In the genomic region with DNA sequence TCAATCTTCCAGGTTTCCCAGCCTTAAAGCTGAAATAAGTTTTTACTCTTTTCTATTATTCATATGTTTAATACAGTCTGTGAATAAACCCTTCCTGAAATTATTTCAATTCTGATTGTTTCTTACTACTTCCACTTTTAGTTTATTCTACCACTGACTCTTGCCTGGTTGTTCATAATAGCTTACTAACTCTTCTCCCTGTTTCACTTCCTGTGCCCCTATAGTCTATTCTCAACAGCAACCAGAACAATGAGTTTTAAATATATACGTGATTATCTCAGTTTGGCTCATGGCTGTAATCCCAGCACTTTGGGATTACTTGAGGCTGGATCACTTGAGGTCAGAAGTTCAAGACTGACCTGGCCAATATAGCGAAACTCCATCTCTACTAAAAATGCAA, we compare ENCODE assay signal across 30 cellular contexts.
DNase-seq lines count a peak whose midpoint lies in the region; ATAC-seq and TF ChIP-seq lines count a peak whose summit lies in the region.
"Had no signal": no experiment of that assay in that cellular context is flagged by ENCODE, and none has a peak within 500 bp of the region (broad histone marks: within the 10 kb centered on the region; RNA-seq: fewer than 3 reads in every experiment).

No MANE protein-coding gene starts in this region.

- no peaks in the 10 kb centered on the region for H3K9me3 ChIP-seq in esophagus muscularis mucosa
- H3K9me3 ChIP-seq: right lobe of liver, spleen, vagina had no signal

- no peak overlapping the region for H3K4me3 ChIP-seq in fibroblast of pulmonary artery (replicated peaks; ENCODE audit: low read depth, low read length)
- no peak overlapping the region for H3K4me3 ChIP-seq in esophagus muscularis mucosa
- H3K4me3 ChIP-seq: lung, right lobe of liver, spleen, vagina had no signal

- peak; percentile 14 for DNase-seq in fibroblast of pulmonary artery (ENCODE audit: low read depth)
- no peak for DNase-seq in esophagus muscularis mucosa (ENCODE audit: extremely low spot score)
- no peak for DNase-seq in COR-L47 (lab: John Stamatoyannopoulos, UW)
- DNase-seq: activated CD4-positive, alpha-beta T cell treated with anti-CD3 and anti-CD28 coated beads for 48 hours; amniotic stem cell; CD8-positive, alpha-beta memory T cell; DMS 273 treated with DMSO at 0.1 percent for 48 hours; GOT3; hippocampal formation; left cardiac atrium; naive thymus-derived CD8-positive, alpha-beta T cell; NCI-H1436 treated with DMSO at 0.1 percent for 48 hours; NCI-H2081 treated with DMSO at 0.1 percent for 48 hours; NCI-H2227 treated with DMSO at 0.1 percent for 48 hours; NCI-H526 treated with DMSO at 0.1 percent for 48 hours; right lobe of liver; SIG-M5; spleen; stimulated activated CD4-positive, alpha-beta T cell treated with anti-CD3 and anti-CD28 coated beads, Interleukin-2, amount 100 ng/mL, for 24 hours; stimulated activated CD8-positive, alpha-beta memory T cell treated with anti-CD3 and anti-CD28 coated beads, Interleukin-4, amount 100 ng/mL, for 48 hours; stimulated activated naive CD8-positive, alpha-beta T cell treated with anti-CD3 and anti-CD28 coated beads, Interleukin-15, amount 100 ng/mL, for 72 hours; SW 1271; T-helper 9 cell; WERI-Rb-1 had no signal

- H3K36me3 ChIP-seq in esophagus muscularis mucosa = no peaks in the 10 kb centered on the region
- H3K36me3 ChIP-seq: right lobe of liver, spleen, vagina, WERI-Rb-1 had no signal

- no peak for TF ChIP-seq EP300 in esophagus muscularis mucosa (IDR thresholded peaks at IDR 0.05)

- WGBS in esophagus muscularis mucosa = 50% methylated on average over 2 of the region's 2 CpGs

- TF ChIP-seq CTCF in fibroblast of pulmonary artery (IDR thresholded peaks at IDR 0.05; ENCODE audit: low read length, missing control alignments) = no peak
- TF ChIP-seq CTCF in esophagus muscularis mucosa (IDR thresholded peaks at IDR 0.05) = no peak

- no peak overlapping the region for H3K27ac ChIP-seq in esophagus muscularis mucosa (replicated peaks in 1 of 4)
- H3K27ac ChIP-seq: right lobe of liver, spleen, vagina, WERI-Rb-1 had no signal

- no peak for TF ChIP-seq POLR2A in esophagus muscularis mucosa (IDR thresholded peaks at IDR 0.05; ENCODE audit: low read depth)

- intact Hi-C loops in esophagus muscularis mucosa (cut with DNase I) = no loop called here

- H3K4me1 ChIP-seq in esophagus muscularis mucosa = no peaks in the 10 kb centered on the region
- H3K4me1 ChIP-seq: right lobe of liver, spleen, vagina had no signal

- ATAC-seq in GM18868 (IDR thresholded peaks at IDR 0.05; ENCODE audit: unreplicated experiment) = peak; percentile 76
- ATAC-seq in GM21737 (IDR thresholded peaks at IDR 0.05; ENCODE audit: unreplicated experiment) = peak; percentile 67
- peak; percentile 68 for ATAC-seq in HG03520 (IDR thresholded peaks at IDR 0.05; ENCODE audit: unreplicated experiment)
- no peak for ATAC-seq in HG03045 (IDR thresholded peaks at IDR 0.05; ENCODE audit: unreplicated experiment)
- ATAC-seq: left cardiac atrium; naive thymus-derived CD8-positive, alpha-beta T cell; right lobe of liver; stimulated activated naive CD8-positive, alpha-beta T cell treated with anti-CD3 and anti-CD28 coated beads, Interleukin-15, amount 100 ng/mL, for 72 hours had no signal

- H3K27me3 ChIP-seq in esophagus muscularis mucosa = no peaks in the 10 kb centered on the region
- H3K27me3 ChIP-seq: right lobe of liver, spleen, vagina had no signal
